ENCODE assay signal across 8 cellular contexts in genomic region chr11:58286249-58286648, GRCh38. TPM values are rescaled to one million over a fixed set of nuclear protein-coding genes. Genes with fewer than 3 reads are reported as not detected.
A peak's percentile ranks its signal among the peaks of the same experiment; 100 is the strongest.
DNase-seq lines count a peak whose midpoint lies in the region; ATAC-seq and TF ChIP-seq lines count a peak whose summit lies in the region.

No MANE protein-coding gene starts in this region.

- no peak overlapping the region for H3K27ac ChIP-seq in OCI-LY3 (ENCODE audit: low read length)
- no peak overlapping the region for H3K27ac ChIP-seq in esophagus squamous epithelium
- H3K27ac ChIP-seq in effector memory CD4-positive, alpha-beta T cell (ENCODE audit: insufficient read depth, low read length, poor library complexity, severe bottlenecking) = no peak overlapping the region

- H3K9me3 ChIP-seq in OCI-LY3 (ENCODE audit: insufficient read depth, low read length) (no peaks in the 10 kb centered on the region), esophagus squamous epithelium (no peaks in the 10 kb centered on the region)
- no peaks in the 10 kb centered on the region for H3K9me3 ChIP-seq in effector memory CD4-positive, alpha-beta T cell (ENCODE audit: control insufficient read depth, low read length)

- H3K9ac ChIP-seq in OCI-LY3 (ENCODE audit: low read length) = no peak overlapping the region

- TF ChIP-seq CTCF in GM12873 (IDR thresholded peaks at IDR 0.05; ENCODE audit: insufficient read depth, low read depth, low read length, missing control alignments) (peak; percentile 72), OCI-LY3 (IDR thresholded peaks at IDR 0.05; ENCODE audit: low read depth, low read length) (peak; percentile 75), esophagus squamous epithelium (IDR thresholded peaks at IDR 0.05) (peak in 5 of 6 experiments; percentile 33 to 70 (median 48))

- DNase-seq in ACHN (peak; percentile 39), esophagus squamous epithelium (lab: John Stamatoyannopoulos, UW) (no peak), skeletal muscle cell (ENCODE audit: low read depth) (peak; percentile 4), retina (no peak)
- DNase-seq in effector memory CD4-positive, alpha-beta T cell = no peak

- H3K79me2 ChIP-seq in OCI-LY3 (ENCODE audit: low read length) = no peaks in the 10 kb centered on the region

- H3K4me2 ChIP-seq in OCI-LY3 (ENCODE audit: low read length) = no peak overlapping the region

- 0 out of 2 replicates have a peak, but pooled peaks cover 7% of the 10 kb centered on the region for H3K27me3 ChIP-seq in OCI-LY3 (ENCODE audit: low read depth, low read length)
- peaks cover 0 to 3% (median 0%) of the 10 kb centered on the region in 4 donors for H3K27me3 ChIP-seq in esophagus squamous epithelium
- H3K27me3 ChIP-seq in effector memory CD4-positive, alpha-beta T cell (replicated peaks; ENCODE audit: control insufficient read depth, insufficient read depth, low read length, poor library complexity, severe bottlenecking) = no peaks in the 10 kb centered on the region

- H3K4me1 ChIP-seq in OCI-LY3 (ENCODE audit: low read length) (no peaks in the 10 kb centered on the region), esophagus squamous epithelium (no peaks in the 10 kb centered on the region)
- H3K4me1 ChIP-seq in effector memory CD4-positive, alpha-beta T cell (ENCODE audit: control insufficient read depth, insufficient read depth, low read length, poor library complexity, severe bottlenecking) = no peaks in the 10 kb centered on the region

- peak; percentile 91 for ATAC-seq in HG02884 (IDR thresholded peaks at IDR 0.05; ENCODE audit: unreplicated experiment)

- H3K36me3 ChIP-seq in OCI-LY3 (replicated peaks; ENCODE audit: low read depth, low read length) (no peaks in the 10 kb centered on the region), esophagus squamous epithelium (no peaks in the 10 kb centered on the region)
- H3K36me3 ChIP-seq in effector memory CD4-positive, alpha-beta T cell (ENCODE audit: control insufficient read depth, insufficient read depth, low read length) = no peaks in the 10 kb centered on the region

- no peak for TF ChIP-seq POLR2A in esophagus squamous epithelium (IDR thresholded peaks at IDR 0.05)

- in situ Hi-C loops in ACHN (cut with HindIII; ENCODE audit: low pct_ligation_motif_present, low pct_unique_long_range_greater_than_20kb, low sequenced_read_pairs) = no loop called here

- H4K20me1 ChIP-seq in OCI-LY3 (ENCODE audit: insufficient read depth, low read length) = no peaks in the 10 kb centered on the region

- WGBS in esophagus squamous epithelium, 2 donors = 16 to 25% methylated on average over 1 of the region's 1 CpG

- no peak overlapping the region for H2AFZ ChIP-seq in OCI-LY3 (ENCODE audit: low read depth, low read length)

- intact Hi-C loops in esophagus squamous epithelium (cut with DNase I) = loop anchor here (10.0 kb wide), 1 partner anchor 531 kb away; the partner anchor contains the start of gene BTBD18

- H3K4me3 ChIP-seq in OCI-LY3 (ENCODE audit: low read length) (no peak overlapping the region), esophagus squamous epithelium (no peak overlapping the region), skeletal muscle cell (ENCODE audit: low read depth, low read length) (no peak overlapping the region)
- H3K4me3 ChIP-seq in effector memory CD4-positive, alpha-beta T cell (ENCODE audit: insufficient read depth, low read depth, low read length, poor library complexity, severe bottlenecking) = no peak overlapping the region

RNA-seq across cellular contexts. Expression of gene OR10W1, which starts 18.2 kb away (rescaled TPM):
- not detected for total RNA-seq in esophagus squamous epithelium

RNA-seq across cellular contexts. Expression of gene OR10Q1, which starts 57.5 kb away (rescaled TPM):
- not detected for total RNA-seq in esophagus squamous epithelium

Comparison
In these comparisons a context has a peak if more than half of its experiments do, and no peak if none do; other contexts are left out.
1. DNase-seq: peak in ACHN (single experiment) and skeletal muscle cell (single experiment); none in esophagus squamous epithelium (single experiment), effector memory CD4-positive, alpha-beta T cell (0 of 3) and retina (single experiment).
2. Peak in every context shown above with its lines, with median percentiles within 50 percentile points of each other: CTCF ChIP-seq.